8 cellular contexts compared by ENCODE assay signal in the genomic region with DNA sequence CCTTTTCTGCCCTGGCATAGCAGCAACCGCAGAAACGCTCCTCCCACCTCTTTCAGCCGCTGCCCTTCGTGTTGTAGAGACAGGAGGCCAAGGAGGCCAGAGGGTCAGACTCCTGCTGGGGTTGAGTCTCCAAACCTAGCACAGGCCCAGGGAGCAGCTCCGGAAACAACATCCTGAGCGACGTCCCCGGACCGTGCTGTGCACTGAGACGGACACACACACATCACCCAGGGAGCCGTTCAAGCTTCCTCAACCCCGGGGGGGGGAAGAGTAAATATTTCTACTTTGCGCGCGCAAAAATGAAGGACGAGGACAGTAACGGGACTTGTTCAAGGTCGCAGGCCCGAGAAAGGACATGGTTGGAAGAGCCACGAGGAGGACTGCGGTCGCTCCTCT. TPM values are rescaled to one million over a fixed set of nuclear protein-coding genes. Genes with fewer than 3 reads are reported as not detected.
DNase-seq lines count a peak whose midpoint lies in the region; ATAC-seq, FAIRE-seq and TF ChIP-seq lines count a peak whose summit lies in the region.

No MANE protein-coding gene starts in this region.

- H3K4me3 Mint-ChIP-seq in CD4-positive, CD25-positive, alpha-beta regulatory T cell, result peak overlapping the region; percentile 88 to 98 (median 93)

- H3K27ac Mint-ChIP-seq in CD4-positive, CD25-positive, alpha-beta regulatory T cell, result peak overlapping the region; percentile 94 to 98 (median 94)

- H3K27ac ChIP-seq in CD4-positive, CD25-positive, alpha-beta regulatory T cell (ENCODE audit: insufficient read depth, low read length, poor library complexity, severe bottlenecking), result peak overlapping the region; percentile 62
- no peak overlapping the region for H3K27ac ChIP-seq in MM.1S (ENCODE audit: low read length)
- no peak overlapping the region for H3K27ac ChIP-seq in smooth muscle cell (ENCODE audit: low read depth)

- peak overlapping the region; percentile 81 for H3K4me3 ChIP-seq in CD4-positive, CD25-positive, alpha-beta regulatory T cell (ENCODE audit: low read depth, low read length)
- H3K4me3 ChIP-seq in MM.1S (ENCODE audit: low read length) (peak overlapping the region; percentile 92), iPS-18c (ENCODE audit: insufficient read depth, low read depth, low read length) (peak overlapping the region; percentile 97), smooth muscle cell (peak overlapping the region; percentile 80)

- peak; percentile 68 for FAIRE-seq in GM19239 (lab: Jason Lieb, UNC)

- peaks cover 16% of the 10 kb centered on the region for H3K79me2 ChIP-seq in MM.1S (ENCODE audit: low read length)
- H3K79me2 ChIP-seq in smooth muscle cell (ENCODE audit: low read depth), result peaks cover 21% of the 10 kb centered on the region

- H3F3A ChIP-seq in MM.1S (ENCODE audit: insufficient read depth, low read length) (peaks cover 5% of the 10 kb centered on the region; the same call in 1 of the 2 replicates), smooth muscle cell (ENCODE audit: low read depth) (no peaks in the 10 kb centered on the region)

- peak overlapping the region; percentile 76 for H2AFZ ChIP-seq in MM.1S (ENCODE audit: low read length)
- H2AFZ ChIP-seq in smooth muscle cell (ENCODE audit: low read depth), result peak overlapping the region; percentile 86

- no peaks in the 10 kb centered on the region for H3K9me2 ChIP-seq in MM.1S (replicated peaks; ENCODE audit: insufficient read depth, low read length)

- peak overlapping the region; percentile 66; the same call in 1 of the 2 replicates for H3K9ac ChIP-seq in MM.1S (ENCODE audit: low read length)
- peak overlapping the region; percentile 66 for H3K9ac ChIP-seq in smooth muscle cell (ENCODE audit: low read depth)

- DNase-seq in CD4-positive, CD25-positive, alpha-beta regulatory T cell, result peak in 2 of 3 donors; percentile 9 to 42
- no peak for DNase-seq in GM19239 (ENCODE audit: insufficient read length, low spot score)
- peak; percentile 16 for DNase-seq in MM.1S
- peak; percentile 47 for DNase-seq in astrocyte of the hippocampus (ENCODE audit: low read depth, low spot score)
- DNase-seq in smooth muscle cell (lab: John Stamatoyannopoulos, UW; ENCODE audit: unreplicated experiment), result no peak
- DNase-seq in epidermal melanocyte (ENCODE audit: insufficient read length, low spot score), result no peak

- H3K36me3 ChIP-seq in CD4-positive, CD25-positive, alpha-beta regulatory T cell (ENCODE audit: control insufficient read depth, insufficient read depth, low read length), result peaks cover 30% of the 10 kb centered on the region
- peaks cover 7% of the 10 kb centered on the region for H3K36me3 ChIP-seq in MM.1S (replicated peaks; ENCODE audit: insufficient read depth, low read length)
- H3K36me3 ChIP-seq in smooth muscle cell (ENCODE audit: low read depth), result peaks cover 16% of the 10 kb centered on the region

- peaks cover 5 to 36% (median 28%) of the 10 kb centered on the region in 4 donors for H3K4me1 Mint-ChIP-seq in CD4-positive, CD25-positive, alpha-beta regulatory T cell

- TF ChIP-seq CTCF in MM.1S (IDR thresholded peaks at IDR 0.05; ENCODE audit: low read length) (no peak), smooth muscle cell (IDR thresholded peaks at IDR 0.05; ENCODE audit: borderline replicate concordance, insufficient read depth, poor library complexity, severe bottlenecking) (no peak)

- H3K4me2 ChIP-seq in MM.1S (ENCODE audit: low read depth, low read length) (peak overlapping the region; percentile 49), smooth muscle cell (peak overlapping the region; percentile 89)

- peaks cover 26% of the 10 kb centered on the region for H3K4me1 ChIP-seq in CD4-positive, CD25-positive, alpha-beta regulatory T cell (ENCODE audit: control insufficient read depth, insufficient read depth, low read length, poor library complexity, severe bottlenecking)
- H3K4me1 ChIP-seq in MM.1S (ENCODE audit: low read length) (no peaks in the 10 kb centered on the region), smooth muscle cell (ENCODE audit: low read depth) (peaks cover 7% of the 10 kb centered on the region)

- ATAC-seq in CD4-positive, CD25-positive, alpha-beta regulatory T cell (ENCODE audit: low read depth in 2 of 2), result no peak
- no peak for ATAC-seq in HG03457 (IDR thresholded peaks at IDR 0.05; ENCODE audit: unreplicated experiment)

- peaks cover 29 to 34% of the 10 kb centered on the region in 2 experiments for H3K9me3 ChIP-seq in CD4-positive, CD25-positive, alpha-beta regulatory T cell (ENCODE audit: control insufficient read depth in 2 of 2, low read length in 2 of 2)
- H3K9me3 ChIP-seq in MM.1S (replicated peaks; ENCODE audit: insufficient read depth, low read length) (no peaks in the 10 kb centered on the region; the same call in 1 of the 2 replicates), iPS-18c (ENCODE audit: control insufficient read depth, insufficient read depth, low read length) (peaks cover 3% of the 10 kb centered on the region), smooth muscle cell (replicated peaks; ENCODE audit: low read depth) (peaks cover 16% of the 10 kb centered on the region)

- no peaks in the 10 kb centered on the region for H3K27me3 Mint-ChIP-seq in CD4-positive, CD25-positive, alpha-beta regulatory T cell

- H4K20me1 ChIP-seq in MM.1S (ENCODE audit: insufficient read depth, low read length) (no peaks in the 10 kb centered on the region), smooth muscle cell (ENCODE audit: low read depth) (no peaks in the 10 kb centered on the region)

- peaks cover 5% of the 10 kb centered on the region for H3K27me3 ChIP-seq in CD4-positive, CD25-positive, alpha-beta regulatory T cell (ENCODE audit: control insufficient read depth, insufficient read depth, low read length)
- H3K27me3 ChIP-seq in MM.1S (replicated peaks; ENCODE audit: insufficient read depth, low read length) (no peaks in the 10 kb centered on the region; the same call in 1 of the 2 replicates), smooth muscle cell (ENCODE audit: low read depth) (no peaks in the 10 kb centered on the region)

- H3K36me3 Mint-ChIP-seq in CD4-positive, CD25-positive, alpha-beta regulatory T cell, result peaks cover 42% of the 10 kb centered on the region

- peaks cover 9 to 57% (median 19%) of the 10 kb centered on the region in 7 donors for H3K9me3 Mint-ChIP-seq in CD4-positive, CD25-positive, alpha-beta regulatory T cell

- 2% methylated on average over 22 of the region's 22 CpGs for WGBS in smooth muscle cell (ENCODE audit: low lambda C conversion rate)

RNA-seq across cellular contexts. Expression of gene ZNF550, which starts 0.7 kb away (rescaled TPM):
- 10.2 TPM for total RNA-seq in CD4-positive, CD25-positive, alpha-beta regulatory T cell
- 10 to 100 TPM in 2 of 4 donors, 1 to 10 TPM in 2; 5.8 to 18.7 (median 9.4) TPM for polyA plus RNA-seq in CD4-positive, CD25-positive, alpha-beta regulatory T cell
- total RNA-seq in smooth muscle cell, result 5.1 and 6.3 TPM in 2 replicates
- polyA plus RNA-seq in smooth muscle cell, result 3.6 and 5.9 TPM in 2 replicates

RNA-seq across cellular contexts. Expression of gene ZNF416, which starts 19.7 kb away (rescaled TPM):
- 4.4 TPM for total RNA-seq in CD4-positive, CD25-positive, alpha-beta regulatory T cell
- polyA plus RNA-seq in CD4-positive, CD25-positive, alpha-beta regulatory T cell, result 1 to 10 TPM; 4.1 to 9.5 (median 6.1) TPM
- total RNA-seq in smooth muscle cell, result 5.4 and 6.6 TPM in 2 replicates
- 3.6 TPM in 2 replicates for polyA plus RNA-seq in smooth muscle cell

RNA-seq across cellular contexts. Expression of gene ZIK1, which starts 24.9 kb away (rescaled TPM):
- 3.4 TPM for total RNA-seq in CD4-positive, CD25-positive, alpha-beta regulatory T cell
- 10 to 100 TPM in 1 of 4 donors, 1 to 10 TPM in 3; 5.6 to 10.2 (median 8.2) TPM for polyA plus RNA-seq in CD4-positive, CD25-positive, alpha-beta regulatory T cell
- total RNA-seq in smooth muscle cell, result 6.5 and 9.1 TPM in 2 replicates
- 4.6 and 6.6 TPM in 2 replicates for polyA plus RNA-seq in smooth muscle cell

RNA-seq across cellular contexts. Expression of gene ZNF549, which starts 31.9 kb away (rescaled TPM):
- total RNA-seq in CD4-positive, CD25-positive, alpha-beta regulatory T cell, result 5.2 TPM
- 1 to 10 TPM; 4.3 to 9.2 (median 7.7) TPM for polyA plus RNA-seq in CD4-positive, CD25-positive, alpha-beta regulatory T cell
- total RNA-seq in smooth muscle cell, result 7.0 TPM in 2 replicates
- polyA plus RNA-seq in smooth muscle cell, result 4.4 and 4.7 TPM in 2 replicates

RNA-seq across cellular contexts. Expression of gene ZNF530, which starts 40.7 kb away (rescaled TPM):
- 1.5 TPM for total RNA-seq in CD4-positive, CD25-positive, alpha-beta regulatory T cell
- polyA plus RNA-seq in CD4-positive, CD25-positive, alpha-beta regulatory T cell, result 1 to 10 TPM; 4.8 to 7.8 (median 7.4) TPM
- total RNA-seq in smooth muscle cell, result 3.0 and 3.2 TPM in 2 replicates
- 3.5 and 3.7 TPM in 2 replicates for polyA plus RNA-seq in smooth muscle cell

Comparison
In these comparisons a context has a peak if more than half of its experiments do, and no peak if none do; other contexts are left out.
1. DNase-seq: peak in CD4-positive, CD25-positive, alpha-beta regulatory T cell (2 of 3), MM.1S (single experiment) and astrocyte of the hippocampus (single experiment); none in GM19239 (single experiment), smooth muscle cell (single experiment) and epidermal melanocyte (single experiment).
2. Peak in every context shown above with its lines, with median percentiles within 50 percentile points of each other: H3K4me3 ChIP-seq.